10 cellular contexts compared by ENCODE assay signal in genomic region chr6:6751197-6751596, GRCh38.
DNase-seq lines count a peak whose midpoint lies in the region; ATAC-seq and TF ChIP-seq lines count a peak whose summit lies in the region.
"Had no signal": no experiment of that assay in that cellular context is flagged by ENCODE, and none has a peak within 500 bp of the region (broad histone marks: within the 10 kb centered on the region; RNA-seq: fewer than 3 reads in every experiment).

No MANE protein-coding gene starts in this region.

- ATAC-seq in HG03342 (IDR thresholded peaks at IDR 0.05; ENCODE audit: unreplicated experiment), result no peak

- no peak for DNase-seq in CD14-positive monocyte (ENCODE audit: low spot score)
- DNase-seq in HL-60 (ENCODE audit: low read depth in 1 of 2, low spot score in 1 of 2), result no peak
- DNase-seq in hepatocyte (ENCODE audit: low spot score), result no peak
- DNase-seq in RKO (ENCODE audit: low spot score), result no peak
- no peak for DNase-seq in putamen (ENCODE audit: low spot score)
- DNase-seq: CD4-positive, alpha-beta memory T cell; occipital lobe had no signal

- H3K4me3 ChIP-seq in HL-60 (replicated peaks; ENCODE audit: insufficient read depth, low read length) (no peak overlapping the region), hepatocyte (no peak overlapping the region), skeletal muscle satellite cell (ENCODE audit: low read length) (no peak overlapping the region)

- H3K4me3 Mint-ChIP-seq in CD14-positive monocyte, result no peak overlapping the region

- peaks cover 61% of the 10 kb centered on the region for H3K4me1 Mint-ChIP-seq in CD14-positive monocyte

- H3K36me3 ChIP-seq in hepatocyte (replicated peaks; ENCODE audit: insufficient read depth, low read depth), result no peaks in the 10 kb centered on the region
- H3K36me3 ChIP-seq in skeletal muscle satellite cell (ENCODE audit: insufficient read depth, low read length), result no peaks in the 10 kb centered on the region

- H3K4me1 ChIP-seq in hepatocyte (ENCODE audit: insufficient read depth), result peaks cover 29% of the 10 kb centered on the region
- peaks cover 48% of the 10 kb centered on the region for H3K4me1 ChIP-seq in skeletal muscle satellite cell (ENCODE audit: control insufficient read depth, insufficient read depth, low read length)

- TF ChIP-seq CTCF in CD14-positive monocyte (IDR thresholded peaks at IDR 0.05) (no peak), HL-60 (IDR thresholded peaks at IDR 0.05; ENCODE audit: insufficient read depth, low read length) (no peak), hepatocyte (IDR thresholded peaks at IDR 0.05; ENCODE audit: poor library complexity) (no peak)

- peak overlapping the region; percentile 87 to 99 (median 97) for H3K27ac Mint-ChIP-seq in CD14-positive monocyte

- no peak overlapping the region for H3K9ac ChIP-seq in skeletal muscle satellite cell (ENCODE audit: low read depth, low read length)

- H3K36me3 Mint-ChIP-seq in CD14-positive monocyte, result peaks cover 13 to 29% of the 10 kb centered on the region in 2 donors
- H3K36me3 Mint-ChIP-seq: CD4-positive, alpha-beta memory T cell had no signal

- no peaks in the 10 kb centered on the region for H3K9me2 ChIP-seq in hepatocyte (replicated peaks; ENCODE audit: insufficient read depth)

- WGBS in hepatocyte (ENCODE audit: low lambda C conversion rate, missing lambda C conversion rate), result 88% methylated on average over 2 of the region's 2 CpGs

- no peaks in the 10 kb centered on the region for H3K79me2 ChIP-seq in hepatocyte

- intact Hi-C loops in CD14-positive monocyte (cut with micrococcal nuclease), result loop anchor here in 1 of 2 donors (5.0 kb wide), 1 partner anchor 39 kb away; no protein-coding TSS in a partner anchor

- H3K9me3 ChIP-seq in hepatocyte (ENCODE audit: low read depth) (no peaks in the 10 kb centered on the region), skeletal muscle satellite cell (replicated peaks; ENCODE audit: low read length) (no peaks in the 10 kb centered on the region)

- peaks cover 0 to 4% (median 0%) of the 10 kb centered on the region in 7 donors for H3K9me3 Mint-ChIP-seq in CD14-positive monocyte
- H3K9me3 Mint-ChIP-seq: activated T-helper 2 cell treated with anti-CD3 and anti-CD28 coated beads, Interferon-gamma antibody, Interleukin-2, Interleukin-4, amounts not matched to agents 10 μg/mL and 5 μg/mL and 100 μg/mL, durations not matched to agents 14 hours and 24 hours and 36 hours had no signal

- H4K20me1 ChIP-seq in hepatocyte (ENCODE audit: insufficient read depth, poor library complexity, severe bottlenecking), result no peaks in the 10 kb centered on the region

- H3K27me3 Mint-ChIP-seq in CD14-positive monocyte (ENCODE audit: low read depth in 3 of 3), result peaks cover 0 to 1% (median 0%) of the 10 kb centered on the region in 3 donors

- H2AFZ ChIP-seq in hepatocyte, result no peak overlapping the region

- H3K27ac ChIP-seq in HL-60 (replicated peaks) (peak overlapping the region; percentile 86), hepatocyte (peak overlapping the region; percentile 49)

- H3K4me2 ChIP-seq in hepatocyte, result no peak overlapping the region
- H3K4me2 ChIP-seq in skeletal muscle satellite cell (ENCODE audit: low read length), result peak overlapping the region; percentile 74

- no peaks in the 10 kb centered on the region for H3K27me3 ChIP-seq in HL-60 (ENCODE audit: insufficient read depth, poor library complexity, severe bottlenecking)
- no peaks in the 10 kb centered on the region for H3K27me3 ChIP-seq in hepatocyte
- H3K27me3 ChIP-seq in skeletal muscle satellite cell (ENCODE audit: control insufficient read depth, insufficient read depth, low read length), result peaks cover 18% of the 10 kb centered on the region
